In the genomic region with DNA sequence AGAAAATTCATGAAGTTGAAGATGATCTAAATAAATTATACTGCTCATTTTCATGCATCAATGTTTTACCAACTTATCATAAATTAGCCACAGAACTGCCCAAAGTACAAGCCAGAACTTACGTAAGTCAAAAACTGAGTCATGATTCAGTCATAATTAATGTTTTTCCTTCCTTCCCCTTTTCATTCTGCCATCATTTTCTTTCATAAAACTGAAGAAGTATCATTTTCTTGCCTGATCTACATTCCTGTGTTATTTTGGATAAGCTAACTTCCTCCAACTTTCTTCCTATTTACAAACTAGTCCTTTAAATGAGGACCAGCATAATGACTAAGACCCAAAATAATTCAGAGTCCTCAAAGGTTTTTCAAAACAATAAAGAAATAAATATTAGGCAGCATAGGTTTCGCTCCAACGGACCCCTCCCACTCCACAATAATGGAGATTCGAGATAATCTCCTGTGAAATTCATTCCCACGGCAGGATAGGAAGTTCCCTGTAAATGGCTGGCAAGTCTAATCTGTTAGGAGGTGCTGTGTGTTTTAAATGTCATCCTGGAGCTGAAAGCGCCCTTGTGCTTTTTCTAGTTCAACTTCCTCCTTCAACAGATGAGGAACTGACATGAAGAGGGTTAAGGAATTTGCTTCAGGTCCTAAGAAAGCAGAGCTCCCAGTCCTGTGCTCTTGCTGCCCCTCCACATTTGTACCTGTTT, we compare ENCODE assay signal across 10 cellular contexts.
DNase-seq lines count a peak whose midpoint lies in the region; ATAC-seq and TF ChIP-seq lines count a peak whose summit lies in the region.
"Had no signal": no experiment of that assay in that cellular context is flagged by ENCODE, and none has a peak within 500 bp of the region (broad histone marks: within the 10 kb centered on the region; RNA-seq: fewer than 3 reads in every experiment).

No MANE protein-coding gene starts in this region.

- H3K79me2 ChIP-seq in fibroblast of lung (ENCODE audit: control insufficient read depth, insufficient read depth, low read length) (no peaks in the 10 kb centered on the region), osteoblast (ENCODE audit: insufficient read depth, low read length) (no peaks in the 10 kb centered on the region)

- H3K4me1 ChIP-seq in fibroblast of lung (ENCODE audit: control insufficient read depth, extremely low read depth, insufficient read depth, low read length) (peaks cover 5% of the 10 kb centered on the region), osteoblast (ENCODE audit: insufficient read depth, low read length) (peaks cover 15% of the 10 kb centered on the region)
- H3K4me1 ChIP-seq: pancreas had no signal

- no peaks in the 10 kb centered on the region for H3K9me3 ChIP-seq in fibroblast of lung (ENCODE audit: control insufficient read depth, insufficient read depth, low read depth, low read length)
- H3K9me3 ChIP-seq in osteoblast (ENCODE audit: low read depth, low read length) = no peaks in the 10 kb centered on the region
- H3K9me3 ChIP-seq: pancreas had no signal

- H2AFZ ChIP-seq in fibroblast of lung (ENCODE audit: low read length) (no peak overlapping the region), osteoblast (ENCODE audit: low read length) (peak overlapping the region; percentile 9)

- no peak overlapping the region for H3K9ac ChIP-seq in fibroblast of lung (ENCODE audit: insufficient read depth, low read length)

- H3K36me3 ChIP-seq in fibroblast of lung (ENCODE audit: control insufficient read depth, insufficient read depth, low read length) (peaks cover 6% of the 10 kb centered on the region), osteoblast (ENCODE audit: insufficient read depth, low read length) (peaks cover 2% of the 10 kb centered on the region)
- H3K36me3 ChIP-seq: pancreas had no signal

- in situ Hi-C loops in G401 (cut with HindIII; ENCODE audit: low sequenced_read_pairs) = no loop called here

- no peak for TF ChIP-seq CTCF in fibroblast of lung (conservative IDR thresholded peaks at IDR 0.05 in 1 of 2, IDR thresholded peaks at IDR 0.05 in 1 of 2; ENCODE audit: low read depth in 1 of 2, low read length in 2 of 2)
- no peak for TF ChIP-seq CTCF in osteoblast (IDR thresholded peaks at IDR 0.05; ENCODE audit: extremely low read depth, low read depth, low read length)

- no peak for ATAC-seq in HG03378 (IDR thresholded peaks at IDR 0.05; ENCODE audit: unreplicated experiment)
- ATAC-seq in GM18868 (IDR thresholded peaks at IDR 0.05; ENCODE audit: unreplicated experiment) = no peak

- H3K4me2 ChIP-seq in fibroblast of lung (ENCODE audit: extremely low read depth, insufficient read depth, low read length) (peak overlapping the region; percentile 45), osteoblast (ENCODE audit: insufficient read depth, low read length) (peak overlapping the region; percentile 24)

- DNase-seq in EH (ENCODE audit: low read depth) (peak; percentile 41), SIG-M5 (lab: John Stamatoyannopoulos, UW) (peak; percentile 27), fibroblast of lung (ENCODE audit: low read depth in 2 of 2) (peak; percentile 65 to 73), osteoblast (ENCODE audit: insufficient read length, low spot score, missing footprints) (peak; percentile 72), G401 (ENCODE audit: low spot score) (no peak)
- no peak for DNase-seq in stimulated activated CD4-positive, alpha-beta T cell treated with anti-CD3 and anti-CD28 coated beads, Interleukin-15, amount 100 ng/mL, for 24 hours
- DNase-seq: activated T-cell treated with anti-CD3 and anti-CD28 coated beads, Interleukin-2, amount 50 U/mL, for 24 hours; pancreas had no signal

- H3K27ac ChIP-seq in fibroblast of lung (ENCODE audit: insufficient read depth, low read length) (peak overlapping the region; percentile 36), osteoblast (ENCODE audit: low read depth, low read length) (peak overlapping the region; percentile 51)

- H4K20me1 ChIP-seq in fibroblast of lung (ENCODE audit: control insufficient read depth, extremely low read depth, insufficient read depth, low read length) = no peaks in the 10 kb centered on the region
- H4K20me1 ChIP-seq in osteoblast (ENCODE audit: insufficient read depth, low read length) = no peaks in the 10 kb centered on the region

- H3K27me3 ChIP-seq in fibroblast of lung (ENCODE audit: control insufficient read depth, insufficient read depth, low read length) (no peaks in the 10 kb centered on the region), osteoblast (ENCODE audit: insufficient read depth, low read length) (no peaks in the 10 kb centered on the region)
- H3K27me3 ChIP-seq: pancreas had no signal

- no peak overlapping the region for H3K4me3 ChIP-seq in fibroblast of lung (replicated peaks in 1 of 4; ENCODE audit: control extremely low read depth in 1 of 4, insufficient read depth in 1 of 4, low read depth in 3 of 4, low read length in 4 of 4)
- H3K4me3 ChIP-seq in osteoblast (ENCODE audit: insufficient read depth, low read length) = no peak overlapping the region
- H3K4me3 ChIP-seq: pancreas had no signal

Comparison
In these comparisons a context has a peak if more than half of its experiments do, and no peak if none do; other contexts are left out.
1. DNase-seq: peak in EH (single experiment), SIG-M5 (single experiment), fibroblast of lung (2 of 2) and osteoblast (single experiment); none in stimulated activated CD4-positive, alpha-beta T cell treated with anti-CD3 and anti-CD28 coated beads, Interleukin-15, amount 100 ng/mL, for 24 hours (single experiment) and G401 (single experiment).